Comparison of ENCODE assay signal across 17 cellular contexts in the genomic region with DNA sequence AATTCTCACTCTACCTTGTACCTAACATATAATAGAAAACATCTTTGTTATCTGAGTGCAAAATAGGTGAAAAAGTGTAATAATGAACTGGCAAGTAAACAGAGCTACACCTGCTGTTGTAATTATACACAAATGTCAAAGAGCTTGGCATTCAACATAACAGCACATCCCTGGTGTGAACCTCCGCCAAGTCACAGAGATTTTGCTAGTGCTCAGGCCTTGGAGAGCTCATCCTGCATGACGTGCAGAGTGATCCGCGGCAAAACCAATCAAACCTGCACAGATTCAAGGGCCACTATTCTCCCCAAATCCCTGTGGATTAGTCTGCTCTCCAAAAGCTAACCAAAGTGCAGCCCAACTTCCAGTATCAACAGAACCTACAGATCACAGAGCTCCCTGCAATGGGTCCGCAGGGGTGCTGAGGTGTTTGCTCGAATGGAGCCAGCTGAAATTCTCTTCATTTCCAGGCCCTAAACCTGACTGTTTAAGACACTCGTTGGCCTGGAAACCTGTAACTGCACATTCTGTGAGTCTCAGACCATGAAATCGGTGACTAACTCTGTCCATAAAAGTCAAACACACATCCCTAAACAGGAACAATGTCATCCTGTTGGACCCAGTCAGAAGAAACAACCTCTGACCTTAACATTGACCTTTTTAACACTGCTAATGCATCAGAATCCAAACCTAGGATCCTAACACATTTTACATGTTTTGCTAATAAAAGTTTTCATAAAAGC.
DNase-seq lines count a peak whose midpoint lies in the region; FAIRE-seq and TF ChIP-seq lines count a peak whose summit lies in the region.
"Had no signal": no experiment of that assay in that cellular context is flagged by ENCODE, and none has a peak within 500 bp of the region (broad histone marks: within the 10 kb centered on the region; RNA-seq: fewer than 3 reads in every experiment).

No MANE protein-coding gene starts in this region.

- no peaks in the 10 kb centered on the region for H3K36me3 ChIP-seq in bronchial epithelial cell (ENCODE audit: control insufficient read depth, insufficient read depth, low read length)
- no peaks in the 10 kb centered on the region for H3K36me3 ChIP-seq in kidney epithelial cell (ENCODE audit: control insufficient read depth, insufficient read depth, low read length)
- H3K36me3 ChIP-seq: BLaER1, SJCRH30 had no signal

- H3K4me3 ChIP-seq in bronchial epithelial cell (ENCODE audit: low read depth, low read length) = no peak overlapping the region
- no peak overlapping the region for H3K4me3 ChIP-seq in kidney epithelial cell (ENCODE audit: low read depth, low read length)
- H3K4me3 ChIP-seq: BLaER1, SJCRH30 had no signal

- TF ChIP-seq CTCF in bronchial epithelial cell (IDR thresholded peaks at IDR 0.05; ENCODE audit: insufficient read depth, low read length, severe bottlenecking) = no peak
- TF ChIP-seq CTCF in kidney epithelial cell (IDR thresholded peaks at IDR 0.05; ENCODE audit: insufficient read depth, low read length, poor library complexity, severe bottlenecking) = no peak

- DNase-seq in NCI-H2171 treated with DMSO at 0.1 percent for 48 hours (lab: John Stamatoyannopoulos, UW) (peak; percentile 10), NCI-H2171 (lab: John Stamatoyannopoulos, UW) (no peak), bronchial epithelial cell (ENCODE audit: low read depth) (no peak), kidney epithelial cell (ENCODE audit: low read depth) (peak; percentile 34), renal cortical epithelial cell (ENCODE audit: low read depth) (peak; percentile 87), globus pallidus (ENCODE audit: low spot score) (no peak)
- DNase-seq in activated CD4-positive, alpha-beta T cell treated with anti-CD3 and anti-CD28 coated beads, Interleukin-2, amount 50 U/mL, for 4 hours = no peak
- no peak for DNase-seq in activated CD8-positive, alpha-beta memory T cell treated with anti-CD3 and anti-CD28 coated beads, Interleukin-2, amount 50 U/mL, for 48 hours
- DNase-seq: CD8-positive, alpha-beta T cell; H7; NCI-H1105 treated with DMSO at 0.1 percent for 48 hours; NCI-H345; NCI-H526; NK-92 treated with Interleukin-12 subunit alpha and Interleukin-12 subunit beta, amount 100 ng/mL, for 24 hours; SJCRH30 had no signal

- FAIRE-seq in bronchial epithelial cell (lab: Jason Lieb, UNC) = peak; percentile 40
- FAIRE-seq: A204.1 had no signal

- H3K27me3 ChIP-seq in bronchial epithelial cell (ENCODE audit: control insufficient read depth, insufficient read depth, low read length) = no peaks in the 10 kb centered on the region
- H3K27me3 ChIP-seq in kidney epithelial cell (ENCODE audit: control insufficient read depth, insufficient read depth, low read length) = no peaks in the 10 kb centered on the region
- H3K27me3 ChIP-seq: BLaER1, SJCRH30 had no signal

Comparison
In these comparisons a context has a peak if more than half of its experiments do, and no peak if none do; other contexts are left out.
1. DNase-seq: peak in NCI-H2171 treated with DMSO at 0.1 percent for 48 hours (single experiment), kidney epithelial cell (single experiment) and renal cortical epithelial cell (single experiment); none in NCI-H2171 (single experiment), bronchial epithelial cell (single experiment), globus pallidus (single experiment), activated CD4-positive, alpha-beta T cell treated with anti-CD3 and anti-CD28 coated beads, Interleukin-2, amount 50 U/mL, for 4 hours (0 of 2) and activated CD8-positive, alpha-beta memory T cell treated with anti-CD3 and anti-CD28 coated beads, Interleukin-2, amount 50 U/mL, for 48 hours (single experiment).